In genomic region chr3:96000963-96001362, GRCh38 we compare ENCODE assay signal across 19 cellular contexts.
DNase-seq lines count a peak whose midpoint lies in the region; ATAC-seq and TF ChIP-seq lines count a peak whose summit lies in the region.
"Had no signal": no experiment of that assay in that cellular context is flagged by ENCODE, and none has a peak within 500 bp of the region (broad histone marks: within the 10 kb centered on the region; RNA-seq: fewer than 3 reads in every experiment).

No MANE protein-coding gene starts in this region.

- dilution Hi-C loops in mammary epithelial cell (cut with HindIII; ENCODE audit: low sequenced_read_pairs), result no loop called here

- no peaks in the 10 kb centered on the region for H3K27me3 Mint-ChIP-seq in MCF 10A (ENCODE audit: insufficient read depth, unreplicated experiment)
- H3K27me3 Mint-ChIP-seq: IgD-negative memory B cell had no signal

- H3K27me3 ChIP-seq in mammary epithelial cell (ENCODE audit: insufficient read depth, low read length) (no peaks in the 10 kb centered on the region), neuron (ENCODE audit: insufficient read depth, low read length) (no peaks in the 10 kb centered on the region), sigmoid colon (no peaks in the 10 kb centered on the region)

- intact Hi-C loops in mammary epithelial cell (cut with micrococcal nuclease), result no loop called here
- intact Hi-C loops in MCF 10A (cut with micrococcal nuclease), result no loop called here
- intact Hi-C loops in sigmoid colon (cut with DNase I), result no loop called here
- intact Hi-C loops in Right ventricle myocardium inferior (cut with DNase I), result no loop called here

- H3K4me1 Mint-ChIP-seq in MCF 10A (ENCODE audit: insufficient read depth, unreplicated experiment), result no peaks in the 10 kb centered on the region

- H3K4me3 Mint-ChIP-seq in MCF 10A (ENCODE audit: unreplicated experiment), result no peak overlapping the region
- H3K4me3 Mint-ChIP-seq: IgD-negative memory B cell had no signal

- no peak for TF ChIP-seq EP300 in sigmoid colon (IDR thresholded peaks at IDR 0.05)

- H3K27ac Mint-ChIP-seq in MCF 10A (ENCODE audit: low read depth, unreplicated experiment), result no peak overlapping the region
- H3K27ac Mint-ChIP-seq: IgD-negative memory B cell had no signal

- DNase-seq in mammary epithelial cell (peak; percentile 4), MCF 10A (ENCODE audit: unreplicated experiment) (no peak), ecto neural progenitor cell (ENCODE audit: low spot score) (peak; percentile 46), sigmoid colon (no peak), Right ventricle myocardium inferior (ENCODE audit: missing footprints) (no peak), amygdala (lab: John Stamatoyannopoulos, UW) (no peak)
- DNase-seq: DMS153, H7, NCI-H1092, NCI-H1417 treated with DMSO at 0.1 percent for 48 hours, NCI-H1694 treated with DMSO at 0.1 percent for 48 hours, NCI-H2081, NCI-H2171 treated with DMSO at 0.1 percent for 48 hours, NCI-H524, NCI-H82, RPMI8226, SHP77 had no signal

- TF ChIP-seq CTCF in mammary epithelial cell (conservative IDR thresholded peaks at IDR 0.05 in 1 of 2, IDR thresholded peaks at IDR 0.05 in 1 of 2; ENCODE audit: extremely low read depth in 1 of 2, insufficient read depth in 1 of 2, low read depth in 1 of 2, low read length in 2 of 2) (no peak), MCF 10A (IDR thresholded peaks at IDR 0.05; ENCODE audit: unreplicated experiment) (no peak), sigmoid colon (IDR thresholded peaks at IDR 0.05) (no peak)

- POLR2A ChIA-PET in MCF 10A (lab: Yijun Ruan, JAX), result no interaction called here

- no peaks in the 10 kb centered on the region for H3K79me2 ChIP-seq in mammary epithelial cell (ENCODE audit: insufficient read depth, low read length)

- H4K20me1 ChIP-seq in mammary epithelial cell (ENCODE audit: insufficient read depth, low read length), result no peaks in the 10 kb centered on the region

- H3K9me3 ChIP-seq in mammary epithelial cell (replicated peaks; ENCODE audit: insufficient read depth, low read length), result no peaks in the 10 kb centered on the region
- H3K9me3 ChIP-seq in neuron (ENCODE audit: low read length), result no peaks in the 10 kb centered on the region
- H3K9me3 ChIP-seq in sigmoid colon, result no peaks in the 10 kb centered on the region

- H3K9ac ChIP-seq in mammary epithelial cell (ENCODE audit: insufficient read depth, low read length), result no peak overlapping the region

- no peaks in the 10 kb centered on the region for H3K4me1 ChIP-seq in mammary epithelial cell (ENCODE audit: insufficient read depth, low read length)
- H3K4me1 ChIP-seq in neuron (ENCODE audit: insufficient read depth, low read length), result no peaks in the 10 kb centered on the region
- H3K4me1 ChIP-seq in sigmoid colon, result no peaks in the 10 kb centered on the region

- H3K36me3 ChIP-seq in mammary epithelial cell (ENCODE audit: insufficient read depth, low read length), result no peaks in the 10 kb centered on the region
- H3K36me3 ChIP-seq in neuron (ENCODE audit: insufficient read depth, low read length), result no peaks in the 10 kb centered on the region
- H3K36me3 ChIP-seq in sigmoid colon, result no peaks in the 10 kb centered on the region

- H3K4me2 ChIP-seq in mammary epithelial cell (ENCODE audit: insufficient read depth, low read depth, low read length), result no peak overlapping the region

- CTCF ChIA-PET in mammary epithelial cell (lab: Charles Lee; ENCODE audit: low non-redundant PET) (no interaction called here), MCF 10A (lab: Yijun Ruan, JAX) (no interaction called here)

- no TSS peak for BruUV-seq in mammary epithelial cell (replicated peaks; lab: Mats Ljungman, UMichigan)
- no TSS peak for BruUV-seq in MCF 10A (replicated peaks; lab: Mats Ljungman, UMichigan)

- ATAC-seq in Right ventricle myocardium inferior, result no peak

- H3K9me3 Mint-ChIP-seq in MCF 10A (ENCODE audit: unreplicated experiment), result no peaks in the 10 kb centered on the region

- no peaks in the 10 kb centered on the region for H3K36me3 Mint-ChIP-seq in MCF 10A (ENCODE audit: insufficient read depth, unreplicated experiment)
- H3K36me3 Mint-ChIP-seq: IgD-negative memory B cell had no signal

- in situ Hi-C loops in mammary epithelial cell (cut with MboI; ENCODE audit: low sequenced_read_pairs in 2 of 2), result no loop called here

- H3K27ac ChIP-seq in mammary epithelial cell (ENCODE audit: insufficient read depth, low read depth, low read length) (no peak overlapping the region), sigmoid colon (no peak overlapping the region)

- no peak for TF ChIP-seq POLR2A in sigmoid colon (IDR thresholded peaks at IDR 0.05)

- WGBS in mammary epithelial cell (ENCODE audit: low coverage, missing lambda C conversion rate), result 4% methylated on average over 4 of the region's 4 CpGs
- WGBS in sigmoid colon, 2 donors, result 19 to 79% methylated on average over 4 of the region's 4 CpGs

- H3K4me3 ChIP-seq in mammary epithelial cell (replicated peaks in 1 of 3; ENCODE audit: insufficient read depth in 1 of 3, low read depth in 2 of 3, low read length in 3 of 3), result no peak overlapping the region
- no peak overlapping the region for H3K4me3 ChIP-seq in neuron (ENCODE audit: low read length)
- no peak overlapping the region for H3K4me3 ChIP-seq in sigmoid colon

- H2AFZ ChIP-seq in mammary epithelial cell (ENCODE audit: low read depth, low read length), result no peak overlapping the region
- peak overlapping the region; percentile 72 for H2AFZ ChIP-seq in neuron (ENCODE audit: low read depth, low read length)

Comparison
In these comparisons a context has a peak if more than half of its experiments do, and no peak if none do; other contexts are left out.
1. DNase-seq: peak in mammary epithelial cell (single experiment) and ecto neural progenitor cell (single experiment); none in MCF 10A (single experiment), sigmoid colon (single experiment), Right ventricle myocardium inferior (single experiment) and amygdala (0 of 56).